In genomic region chr11:85171648-85172257, GRCh38 we compare ENCODE assay signal across 20 cellular contexts.
DNase-seq lines count a peak whose midpoint lies in the region; ATAC-seq and TF ChIP-seq lines count a peak whose summit lies in the region.
"Had no signal": no experiment of that assay in that cellular context is flagged by ENCODE, and none has a peak within 500 bp of the region (broad histone marks: within the 10 kb centered on the region; RNA-seq: fewer than 3 reads in every experiment).

No MANE protein-coding gene starts in this region.

- TF ChIP-seq CTCF in astrocyte of the spinal cord (IDR thresholded peaks at IDR 0.05; ENCODE audit: low read depth, low read length), result no peak

- H4K8ac ChIP-seq in trophoblast cell (ENCODE audit: low read depth, low read length), result peak overlapping the region; percentile 84

- H3K27ac ChIP-seq in trophoblast cell (ENCODE audit: low read depth, low read length), result peak overlapping the region; percentile 94
- no peak overlapping the region for H3K27ac ChIP-seq in CD8-positive, alpha-beta memory T cell (ENCODE audit: low read depth, low read length)
- H3K27ac ChIP-seq: GM23248, SJCRH30 had no signal

- peaks cover 7% of the 10 kb centered on the region for H3K9me3 ChIP-seq in trophoblast cell (ENCODE audit: insufficient read depth, low read depth, low read length)
- no peaks in the 10 kb centered on the region for H3K9me3 ChIP-seq in CD8-positive, alpha-beta memory T cell (ENCODE audit: low read length)
- H3K9me3 ChIP-seq: BE2C had no signal

- H3K27me3 Mint-ChIP-seq in stimulated activated naive CD8-positive, alpha-beta T cell treated with anti-CD3 and anti-CD28 coated beads, Interleukin-15, amount 100 ng/mL, for 72 hours, result no peaks in the 10 kb centered on the region
- peaks cover 0 to 2% of the 10 kb centered on the region in 2 donors for H3K27me3 Mint-ChIP-seq in CD8-positive, alpha-beta memory T cell

- no peaks in the 10 kb centered on the region for H3K27me3 ChIP-seq in trophoblast cell (ENCODE audit: insufficient read depth, low read length)
- H3K27me3 ChIP-seq in CD8-positive, alpha-beta memory T cell (ENCODE audit: insufficient read depth, low read length, poor library complexity, severe bottlenecking), result no peaks in the 10 kb centered on the region
- H3K27me3 ChIP-seq: BE2C, SJCRH30 had no signal

- peak overlapping the region; percentile 26 for H2AFZ ChIP-seq in trophoblast cell (ENCODE audit: insufficient read depth, low read length, poor library complexity)
- H2AFZ ChIP-seq: GM23248 had no signal

- peak overlapping the region; percentile 93 for H2BK5ac ChIP-seq in trophoblast cell (ENCODE audit: low read depth, low read length, poor library complexity)

- H3K9me3 Mint-ChIP-seq in stimulated activated naive CD8-positive, alpha-beta T cell treated with anti-CD3 and anti-CD28 coated beads, Interleukin-15, amount 100 ng/mL, for 72 hours, result peaks cover 40 to 44% of the 10 kb centered on the region in 2 donors
- peaks cover 24 to 54% (median 50%) of the 10 kb centered on the region in 5 donors for H3K9me3 Mint-ChIP-seq in CD8-positive, alpha-beta memory T cell

- no peak overlapping the region for H3K27ac Mint-ChIP-seq in stimulated activated naive CD8-positive, alpha-beta T cell treated with anti-CD3 and anti-CD28 coated beads, Interleukin-15, amount 100 ng/mL, for 72 hours
- no peak overlapping the region for H3K27ac Mint-ChIP-seq in CD8-positive, alpha-beta memory T cell

- ATAC-seq in left colon, result peak; percentile 60
- no peak for ATAC-seq in HG03354 (IDR thresholded peaks at IDR 0.05; ENCODE audit: poor library complexity, severe bottlenecking, unreplicated experiment)
- no peak for ATAC-seq in stimulated activated naive CD8-positive, alpha-beta T cell treated with anti-CD3 and anti-CD28 coated beads, Interleukin-15, amount 100 ng/mL, for 72 hours

- H3K4me3 Mint-ChIP-seq in stimulated activated naive CD8-positive, alpha-beta T cell treated with anti-CD3 and anti-CD28 coated beads, Interleukin-15, amount 100 ng/mL, for 72 hours, result no peak overlapping the region
- no peak overlapping the region for H3K4me3 Mint-ChIP-seq in CD8-positive, alpha-beta memory T cell

- DNase-seq in M059J (ENCODE audit: low read depth), result peak; percentile 12
- peak; percentile 20 for DNase-seq in astrocyte of the spinal cord (ENCODE audit: low read depth, low spot score)
- peak in 1 of 2 donors; percentile 4 for DNase-seq in left colon
- DNase-seq in trophoblast cell, result no peak
- no peak for DNase-seq in stimulated activated naive CD8-positive, alpha-beta T cell treated with anti-CD3 and anti-CD28 coated beads, Interleukin-15, amount 100 ng/mL, for 72 hours
- no peak for DNase-seq in NCI-H1417 (lab: John Stamatoyannopoulos, UW)
- DNase-seq in CD8-positive, alpha-beta memory T cell, result no peak
- DNase-seq: BE2C, DMS79, GM23248, KG1, NCI-H1105 treated with DMSO at 0.1 percent for 48 hours, NCI-H1694 treated with DMSO at 0.1 percent for 48 hours, NCI-H2081 treated with DMSO at 0.1 percent for 48 hours, NCI-H2171 treated with DMSO at 0.1 percent for 48 hours, NCI-H524 treated with DMSO at 0.1 percent for 48 hours, NCI-H82, SJCRH30 had no signal

- peak overlapping the region; percentile 95 for H4K91ac ChIP-seq in trophoblast cell (ENCODE audit: low read depth, low read length)

- H2AK5ac ChIP-seq in trophoblast cell (ENCODE audit: low read length), result peak overlapping the region; percentile 84

- peak overlapping the region; percentile 76 for H3K4ac ChIP-seq in trophoblast cell (ENCODE audit: low read depth, low read length)

- no peak overlapping the region for H3K9ac ChIP-seq in trophoblast cell (ENCODE audit: low read length)
- H3K9ac ChIP-seq: GM23248 had no signal

- in situ Hi-C loops in astrocyte of the spinal cord (cut with HindIII; ENCODE audit: low sequenced_read_pairs), result no loop called here

- POLR2A ChIA-PET in CD8-positive, alpha-beta memory T cell (lab: Charles Lee), result no interaction called here

- H3K36me3 Mint-ChIP-seq in CD8-positive, alpha-beta memory T cell, result no peaks in the 10 kb centered on the region

- H3K4me3 ChIP-seq in astrocyte of the spinal cord (ENCODE audit: low read depth, low read length) (no peak overlapping the region), trophoblast cell (ENCODE audit: low read depth, low read length) (no peak overlapping the region)
- no peak overlapping the region for H3K4me3 ChIP-seq in CD8-positive, alpha-beta memory T cell (ENCODE audit: low read length)
- H3K4me3 ChIP-seq: GM23248, HAP-1, SJCRH30 had no signal

- CTCF ChIA-PET in CD8-positive, alpha-beta memory T cell (lab: Charles Lee), result no interaction called here

- H3K18ac ChIP-seq in trophoblast cell (ENCODE audit: low read length), result peak overlapping the region; percentile 86

- H3K4me1 Mint-ChIP-seq in stimulated activated naive CD8-positive, alpha-beta T cell treated with anti-CD3 and anti-CD28 coated beads, Interleukin-15, amount 100 ng/mL, for 72 hours, result no peaks in the 10 kb centered on the region
- no peaks in the 10 kb centered on the region for H3K4me1 Mint-ChIP-seq in CD8-positive, alpha-beta memory T cell

- H3K4me1 ChIP-seq in trophoblast cell (ENCODE audit: control insufficient read depth in 1 of 2, insufficient read depth in 2 of 2, low read length in 2 of 2), result peaks cover 14 to 15% of the 10 kb centered on the region in 2 experiments
- H3K4me1 ChIP-seq in CD8-positive, alpha-beta memory T cell (ENCODE audit: insufficient read depth, low read length), result no peaks in the 10 kb centered on the region
- H3K4me1 ChIP-seq: BE2C had no signal

- H3K23ac ChIP-seq in trophoblast cell (ENCODE audit: low read length), result no peak overlapping the region

- peak overlapping the region; percentile 89 for H2BK12ac ChIP-seq in trophoblast cell (ENCODE audit: low read length)

- no CpG with 5 or more reads among the region's 6 CpGs for WGBS in trophoblast cell (ENCODE audit: extremely low coverage, insufficient coverage, insufficient read length)

- peaks cover 18% of the 10 kb centered on the region for H3K79me1 ChIP-seq in trophoblast cell (ENCODE audit: low read length)

- H2BK120ac ChIP-seq in trophoblast cell (ENCODE audit: insufficient read depth, low read length, poor library complexity), result peak overlapping the region; percentile 94

- no peak overlapping the region for H3K4me2 ChIP-seq in trophoblast cell (ENCODE audit: low read length)

- H4K12ac ChIP-seq in trophoblast cell (ENCODE audit: low read depth, low read length), result peak overlapping the region; percentile 0

- no peaks in the 10 kb centered on the region for H3K36me3 ChIP-seq in trophoblast cell (ENCODE audit: control insufficient read depth in 1 of 2, insufficient read depth in 2 of 2, low read length in 2 of 2)
- H3K36me3 ChIP-seq in CD8-positive, alpha-beta memory T cell (ENCODE audit: insufficient read depth, low read length), result no peaks in the 10 kb centered on the region
- H3K36me3 ChIP-seq: BE2C, HAP-1, SJCRH30 had no signal

- H3K79me2 ChIP-seq in trophoblast cell (ENCODE audit: control insufficient read depth, insufficient read depth, low read length, poor library complexity), result peaks cover 6% of the 10 kb centered on the region

- intact Hi-C loops in left colon (cut with DNase I, micrococcal nuclease), result no loop called here

- H3K14ac ChIP-seq in trophoblast cell (ENCODE audit: low read length), result peak overlapping the region; percentile 88

Comparison
In these comparisons a context has a peak if more than half of its experiments do, and no peak if none do; other contexts are left out.
1. DNase-seq: peak in M059J (single experiment) and astrocyte of the spinal cord (single experiment); none in trophoblast cell (0 of 2), stimulated activated naive CD8-positive, alpha-beta T cell treated with anti-CD3 and anti-CD28 coated beads, Interleukin-15, amount 100 ng/mL, for 72 hours (0 of 2), NCI-H1417 (0 of 3) and CD8-positive, alpha-beta memory T cell (0 of 5).